In genomic region chr1:233471851-233472250, GRCh38 we compare ENCODE assay signal across 1 cellular context.
A peak's percentile ranks its signal among the peaks of the same experiment; 100 is the strongest.
TF ChIP-seq lines count a peak whose summit lies in the region.

No MANE protein-coding gene starts in this region.

TF ChIP-seq in K562, 482 proteins besides CTCF, POLR2A, EP300 and RAD21:
- 0 out of 2 replicates have a peak, but pooled peaks have one; percentile 50 for TF ChIP-seq TRIM28 (IDR thresholded peaks at IDR 0.05)
TF ChIP-seq in K562: peak in this region for 1; not testable (repeated sequence) for 481.
